ENCODE assay signal across 11 cellular contexts in the genomic region with DNA sequence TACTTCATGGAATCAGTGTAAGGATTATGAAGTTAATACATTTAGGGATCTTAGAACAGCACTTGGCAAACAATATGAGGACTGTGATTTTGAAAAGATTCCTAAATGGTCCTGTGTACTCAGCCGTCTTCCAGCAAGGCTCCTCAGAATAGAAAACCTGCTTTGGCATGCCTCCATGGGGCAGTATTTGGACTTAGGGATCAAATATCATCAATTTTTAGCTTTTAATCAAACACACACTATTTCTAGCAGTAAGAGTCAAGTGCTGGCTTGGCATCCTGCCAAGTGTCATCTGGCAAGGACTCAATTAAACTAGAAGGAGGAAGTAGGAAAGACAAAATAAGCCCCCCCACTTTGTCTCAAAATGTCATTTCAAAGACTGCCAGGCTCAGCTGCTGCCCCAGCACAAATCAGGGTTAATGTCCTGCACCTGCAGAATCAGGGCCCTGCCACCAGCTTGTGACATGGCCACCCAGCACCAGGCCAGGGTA. TPM values are rescaled to one million over a fixed set of nuclear protein-coding genes. Genes with fewer than 3 reads are reported as not detected.
A peak's percentile ranks its signal among the peaks of the same experiment; 100 is the strongest.
DNase-seq lines count a peak whose midpoint lies in the region; ATAC-seq lines count a peak whose summit lies in the region.
"Had no signal": no experiment of that assay in that cellular context is flagged by ENCODE, and none has a peak within 500 bp of the region (broad histone marks: within the 10 kb centered on the region; RNA-seq: fewer than 3 reads in every experiment).

No MANE protein-coding gene starts in this region.

- ATAC-seq in Right ventricle myocardium superior (ENCODE audit: poor library complexity) (peak; percentile 36), Right ventricle myocardium inferior (no peak), HG03571 (IDR thresholded peaks at IDR 0.05; ENCODE audit: unreplicated experiment) (no peak)

- DNase-seq in Right ventricle myocardium superior (peak; percentile 64), Right ventricle myocardium inferior (ENCODE audit: missing footprints) (no peak), SHP77 treated with DMSO at 0.1 percent for 48 hours (lab: John Stamatoyannopoulos, UW) (peak; percentile 42), left kidney (ENCODE audit: low read depth, low spot score) (peak; percentile 61), SW 1271 (lab: John Stamatoyannopoulos, UW) (no peak), cerebellar nuclear complex (lab: John Stamatoyannopoulos, UW) (no peak)
- no peak for DNase-seq in activated naive CD4-positive, alpha-beta T cell (lab: John Stamatoyannopoulos, UW)
- DNase-seq: IMR-90, nephron progenitor cell had no signal

- intact Hi-C loops in Right ventricle myocardium superior (cut with DNase I) = loop anchor here (10.0 kb wide), 1 partner anchor 925 kb away; no protein-coding TSS in a partner anchor
- intact Hi-C loops in Right ventricle myocardium inferior (cut with DNase I) = no loop called here

RNA-seq across cellular contexts. Expression of a gene that starts 40.8 kb away (rescaled TPM):
- not detected for total RNA-seq in Right ventricle myocardium superior
- not detected for total RNA-seq in Right ventricle myocardium inferior
- total RNA-seq: fibroblast of villous mesenchyme, IMR-90 had no signal

Comparison
In these comparisons a context has a peak if more than half of its experiments do, and no peak if none do; other contexts are left out.
1. DNase-seq: peak in Right ventricle myocardium superior (single experiment), SHP77 treated with DMSO at 0.1 percent for 48 hours (single experiment) and left kidney (single experiment); none in Right ventricle myocardium inferior (single experiment), SW 1271 (0 of 2), activated naive CD4-positive, alpha-beta T cell (0 of 4) and cerebellar nuclear complex (0 of 2).